In genomic region chr17:15494821-15495220, GRCh38 we compare ENCODE assay signal across 17 cellular contexts. TPM values are rescaled to one million over a fixed set of nuclear protein-coding genes. Genes with fewer than 3 reads are reported as not detected.
A peak's percentile ranks its signal among the peaks of the same experiment; 100 is the strongest.
DNase-seq lines count a peak whose midpoint lies in the region; ATAC-seq and TF ChIP-seq lines count a peak whose summit lies in the region.
"Had no signal": no experiment of that assay in that cellular context is flagged by ENCODE, and none has a peak within 500 bp of the region (broad histone marks: within the 10 kb centered on the region; RNA-seq: fewer than 3 reads in every experiment).

No MANE protein-coding gene starts in this region.

- intact Hi-C loops in activated T-helper 2 cell treated with anti-CD3 and anti-CD28 coated beads, Interferon-gamma antibody, Interleukin-2, Interleukin-4, amounts not matched to agents 10 μg/mL and 5 μg/mL and 100 μg/mL, durations not matched to agents 14 hours and 24 hours and 36 hours (cut with micrococcal nuclease), result no loop called here
- intact Hi-C loops in esophagus squamous epithelium (cut with DNase I), result no loop called here

- no peaks in the 10 kb centered on the region for H3K9me3 ChIP-seq in esophagus squamous epithelium
- H3K9me3 ChIP-seq: Caco-2 had no signal

- H3K36me3 Mint-ChIP-seq in activated T-helper 2 cell treated with anti-CD3 and anti-CD28 coated beads, Interferon-gamma antibody, Interleukin-2, Interleukin-4, amounts not matched to agents 10 μg/mL and 5 μg/mL and 100 μg/mL, durations not matched to agents 14 hours and 24 hours and 36 hours (ENCODE audit: low read depth), result peaks cover 10% of the 10 kb centered on the region
- peaks cover 91% of the 10 kb centered on the region for H3K36me3 Mint-ChIP-seq in nephron progenitor cell (ENCODE audit: low read depth)

- H3K27ac Mint-ChIP-seq in activated T-helper 2 cell treated with anti-CD3 and anti-CD28 coated beads, Interferon-gamma antibody, Interleukin-2, Interleukin-4, amounts not matched to agents 10 μg/mL and 5 μg/mL and 100 μg/mL, durations not matched to agents 14 hours and 24 hours and 36 hours, result peak overlapping the region; percentile 20
- peak overlapping the region; percentile 13 for H3K27ac Mint-ChIP-seq in nephron progenitor cell
- H3K27ac Mint-ChIP-seq: B cell; CD4-positive, alpha-beta T cell; HFFc6 had no signal

- peaks cover 16% of the 10 kb centered on the region for H3K4me1 Mint-ChIP-seq in activated T-helper 2 cell treated with anti-CD3 and anti-CD28 coated beads, Interferon-gamma antibody, Interleukin-2, Interleukin-4, amounts not matched to agents 10 μg/mL and 5 μg/mL and 100 μg/mL, durations not matched to agents 14 hours and 24 hours and 36 hours (ENCODE audit: low read depth)
- H3K4me1 Mint-ChIP-seq in nephron progenitor cell, result peaks cover 33% of the 10 kb centered on the region
- H3K4me1 Mint-ChIP-seq: B cell had no signal

- H3K9me3 Mint-ChIP-seq in activated T-helper 2 cell treated with anti-CD3 and anti-CD28 coated beads, Interferon-gamma antibody, Interleukin-2, Interleukin-4, amounts not matched to agents 10 μg/mL and 5 μg/mL and 100 μg/mL, durations not matched to agents 14 hours and 24 hours and 36 hours, result no peaks in the 10 kb centered on the region
- H3K9me3 Mint-ChIP-seq in nephron progenitor cell, result peaks cover 4% of the 10 kb centered on the region
- H3K9me3 Mint-ChIP-seq: CD4-positive, alpha-beta T cell; HFFc6 had no signal

- no peak for ATAC-seq in GM18870 (IDR thresholded peaks at IDR 0.05; ENCODE audit: unreplicated experiment)
- no peak for ATAC-seq in HG03460 (IDR thresholded peaks at IDR 0.05; ENCODE audit: unreplicated experiment)
- ATAC-seq: HCT116 had no signal

- H3K27ac ChIP-seq in esophagus squamous epithelium, result peak overlapping the region in 3 of 4 donors; percentile 29 to 49 (median 47)

- H3K4me1 ChIP-seq in esophagus squamous epithelium, result peaks cover 0 to 41% (median 7%) of the 10 kb centered on the region in 3 donors
- H3K4me1 ChIP-seq: Caco-2 had no signal

- TF ChIP-seq CTCF in esophagus squamous epithelium (IDR thresholded peaks at IDR 0.05) (no peak), nephron progenitor cell (IDR thresholded peaks at IDR 0.05) (no peak)

- H3K4me3 ChIP-seq in esophagus squamous epithelium, result no peak overlapping the region

- H3K27me3 ChIP-seq in esophagus squamous epithelium, result no peaks in the 10 kb centered on the region

- TF ChIP-seq POLR2A in esophagus squamous epithelium (IDR thresholded peaks at IDR 0.05), result no peak

- no peaks in the 10 kb centered on the region for H3K27me3 Mint-ChIP-seq in activated T-helper 2 cell treated with anti-CD3 and anti-CD28 coated beads, Interferon-gamma antibody, Interleukin-2, Interleukin-4, amounts not matched to agents 10 μg/mL and 5 μg/mL and 100 μg/mL, durations not matched to agents 14 hours and 24 hours and 36 hours (ENCODE audit: low read depth)
- no peaks in the 10 kb centered on the region for H3K27me3 Mint-ChIP-seq in nephron progenitor cell (ENCODE audit: low read depth, poor library complexity)
- H3K27me3 Mint-ChIP-seq: B cell; CD4-positive, alpha-beta T cell had no signal

- H3K4me3 Mint-ChIP-seq in activated T-helper 2 cell treated with anti-CD3 and anti-CD28 coated beads, Interferon-gamma antibody, Interleukin-2, Interleukin-4, amounts not matched to agents 10 μg/mL and 5 μg/mL and 100 μg/mL, durations not matched to agents 14 hours and 24 hours and 36 hours (ENCODE audit: low read depth), result no peak overlapping the region
- no peak overlapping the region for H3K4me3 Mint-ChIP-seq in nephron progenitor cell
- H3K4me3 Mint-ChIP-seq: B cell; CD4-positive, alpha-beta T cell; HFFc6 had no signal

- H3K36me3 ChIP-seq in esophagus squamous epithelium, result peaks cover 0 to 19% (median 0%) of the 10 kb centered on the region in 3 donors

- DNase-seq in activated T-helper 2 cell treated with anti-CD3 and anti-CD28 coated beads, Interferon-gamma antibody, Interleukin-2, Interleukin-4, amounts not matched to agents 10 μg/mL and 5 μg/mL and 100 μg/mL, durations not matched to agents 14 hours and 24 hours and 36 hours (ENCODE audit: low spot score), result no peak
- DNase-seq in esophagus squamous epithelium (lab: John Stamatoyannopoulos, UW) (no peak), nephron progenitor cell (no peak), SHP77 treated with DMSO at 0.1 percent for 48 hours (lab: John Stamatoyannopoulos, UW) (no peak), kidney tubule cell (ENCODE audit: low spot score) (no peak)
- DNase-seq: C1 segment of cervical spinal cord; Caco-2; CD4-positive, alpha-beta T cell; DMS79; GDM1; GOT3; H7; HFFc6 had no signal

RNA-seq across cellular contexts. Expression of gene CDRT4, which starts 27.4 kb away (rescaled TPM):
- total RNA-seq in activated T-helper 2 cell treated with anti-CD3 and anti-CD28 coated beads, Interferon-gamma antibody, Interleukin-2, Interleukin-4, amounts not matched to agents 10 μg/mL and 5 μg/mL and 100 μg/mL, durations not matched to agents 14 hours and 24 hours and 36 hours, result 4.8 and 8.0 TPM in 2 replicates
- total RNA-seq in esophagus squamous epithelium, result 1 to 10 TPM; 3.2 to 7.6 (median 3.8) TPM
